ENCODE assay signal across 8 cellular contexts in genomic region chr2:227717687-227718567, GRCh38. TPM values are rescaled to one million over a fixed set of nuclear protein-coding genes. Genes with fewer than 3 reads are reported as not detected.
DNase-seq lines count a peak whose midpoint lies in the region; ATAC-seq, FAIRE-seq and TF ChIP-seq lines count a peak whose summit lies in the region.

TSS of gene SLC19A3 (minus strand) at chr2:227718028. CDS start at chr2:227702318, 15,710 bp downstream.

- H2AFZ ChIP-seq in astrocyte (ENCODE audit: low read depth, low read length) (peak within 1 kb of the TSS; percentile 74), parathyroid adenoma (peak within 1 kb of the TSS; percentile 64)

- TF ChIP-seq CTCF in AG10803 (conservative IDR thresholded peaks at IDR 0.05; ENCODE audit: low read length) (no peak), astrocyte (IDR thresholded peaks at IDR 0.05; ENCODE audit: insufficient read depth, low read depth, low read length) (no peak), right atrium auricular region (IDR thresholded peaks at IDR 0.05) (no peak), parathyroid adenoma (IDR thresholded peaks at IDR 0.05) (no peak)

- no peaks in the 10 kb centered on the region for H3K36me3 Mint-ChIP-seq in astrocyte (ENCODE audit: low read depth, unreplicated experiment)

- H3K4me3 ChIP-seq in AG10803 (ENCODE audit: low read length) (peak within 1 kb of the TSS; percentile 50), astrocyte (ENCODE audit: insufficient read depth, low read depth, low read length) (peak within 1 kb of the TSS; percentile 66), right atrium auricular region (peak within 1 kb of the TSS; percentile 19 to 46), parathyroid adenoma (ENCODE audit: low read depth, low read length) (no peak within 1 kb of the TSS)

- H3K27ac ChIP-seq in astrocyte (ENCODE audit: low read depth, low read length), result no peak within 1 kb of the TSS
- peak within 1 kb of the TSS; percentile 5 to 37 for H3K27ac ChIP-seq in right atrium auricular region
- no peak within 1 kb of the TSS for H3K27ac ChIP-seq in parathyroid adenoma

- DNase-seq in AG10803 (ENCODE audit: low read depth), result peak; percentile 68
- peak; percentile 26 for DNase-seq in HS-27A (ENCODE audit: low read depth)
- DNase-seq in astrocyte (ENCODE audit: low read depth), result peak; percentile 75
- peak; percentile 94 for DNase-seq in right atrium auricular region (ENCODE audit: low spot score)

- no peaks in the 10 kb centered on the region for H4K20me1 ChIP-seq in astrocyte (ENCODE audit: insufficient read depth, low read length)

- H3K36me3 ChIP-seq in astrocyte (ENCODE audit: insufficient read depth, low read length) (no peaks in the 10 kb centered on the region), right atrium auricular region (no peaks in the 10 kb centered on the region), parathyroid adenoma (ENCODE audit: control insufficient read depth, insufficient read depth, low read length) (no peaks in the 10 kb centered on the region)

- FAIRE-seq in astrocyte (lab: Jason Lieb, UNC), result no peak

- H3K9ac ChIP-seq in astrocyte (ENCODE audit: low read length) (peak within 1 kb of the TSS; percentile 43), parathyroid adenoma (no peak within 1 kb of the TSS)

- no peaks in the 10 kb centered on the region for H3K9me3 Mint-ChIP-seq in astrocyte (ENCODE audit: unreplicated experiment)

- H3K4me3 Mint-ChIP-seq in astrocyte (ENCODE audit: unreplicated experiment), result peak within 1 kb of the TSS; percentile 82

- H3K4me2 ChIP-seq in astrocyte (ENCODE audit: low read length), result peak within 1 kb of the TSS; percentile 92
- H3K4me2 ChIP-seq in parathyroid adenoma (ENCODE audit: low read length), result peak within 1 kb of the TSS; percentile 13

- H3K27me3 ChIP-seq in astrocyte (ENCODE audit: insufficient read depth, low read length) (peaks cover 3% of the 10 kb centered on the region), right atrium auricular region (no peaks in the 10 kb centered on the region), parathyroid adenoma (ENCODE audit: control insufficient read depth, insufficient read depth, low read length) (no peaks in the 10 kb centered on the region)

- H3K4me1 Mint-ChIP-seq in astrocyte (ENCODE audit: low read depth, unreplicated experiment), result peaks cover 4% of the 10 kb centered on the region

- H3K27me3 Mint-ChIP-seq in astrocyte (ENCODE audit: low read depth, unreplicated experiment), result peaks cover 3% of the 10 kb centered on the region

- ATAC-seq in GM18868 (IDR thresholded peaks at IDR 0.05; ENCODE audit: unreplicated experiment), result no peak
- ATAC-seq in HG02885 (IDR thresholded peaks at IDR 0.05; ENCODE audit: poor library complexity, unreplicated experiment), result no peak
- no peak for ATAC-seq in GM18511 (IDR thresholded peaks at IDR 0.05; ENCODE audit: unreplicated experiment)

- H3K27ac Mint-ChIP-seq in astrocyte (ENCODE audit: unreplicated experiment), result no peak within 1 kb of the TSS

- H3K9me3 ChIP-seq in astrocyte (ENCODE audit: insufficient read depth, low read depth, low read length) (no peaks in the 10 kb centered on the region), right atrium auricular region (no peaks in the 10 kb centered on the region), parathyroid adenoma (ENCODE audit: control insufficient read depth, low read length) (no peaks in the 10 kb centered on the region)

- H3K4me1 ChIP-seq in astrocyte (ENCODE audit: insufficient read depth, low read length) (no peaks in the 10 kb centered on the region), right atrium auricular region (peaks cover 0 to 7% of the 10 kb centered on the region in 2 donors), parathyroid adenoma (no peaks in the 10 kb centered on the region)

- H3K79me2 ChIP-seq in astrocyte (ENCODE audit: insufficient read depth, low read length) (no peaks in the 10 kb centered on the region), parathyroid adenoma (no peaks in the 10 kb centered on the region)

RNA-seq across cellular contexts. Expression of gene SLC19A3, which starts in this region (rescaled TPM):
- 0.12 and 0.14 TPM in 2 replicates for total RNA-seq in astrocyte
- 1 to 10 TPM; 1.0 to 3.5 TPM for total RNA-seq in right atrium auricular region

Comparison
In these comparisons a context has a peak if more than half of its experiments do, and no peak if none do; other contexts are left out.
1. Peak in DNase-seq, H3K4me3 ChIP-seq, H3K9ac ChIP-seq and H3K4me2 ChIP-seq in astrocyte; RNA of the gene not detected or under 1 TPM.
2. DNase-seq: peak in every context shown above with its lines; median percentile 94 in right atrium auricular region; 75 in astrocyte; 68 in AG10803; 26 in HS-27A.
3. H3K27ac ChIP-seq: peak in right atrium auricular region (2 of 2); none in astrocyte (single experiment) and parathyroid adenoma (single experiment).